ENCODE assay signal across 19 cellular contexts in genomic region chr1:11176081-11176706, GRCh38. TPM values are rescaled to one million over a fixed set of nuclear protein-coding genes. Genes with fewer than 3 reads are reported as not detected.
DNase-seq lines count a peak whose midpoint lies in the region; ATAC-seq and TF ChIP-seq lines count a peak whose summit lies in the region.
"Had no signal": no experiment of that assay in that cellular context is flagged by ENCODE, and none has a peak within 500 bp of the region (broad histone marks: within the 10 kb centered on the region; RNA-seq: fewer than 3 reads in every experiment).

No MANE protein-coding gene starts in this region.

- TF ChIP-seq CTCF in glutamatergic neuron (IDR thresholded peaks at IDR 0.05; ENCODE audit: partially characterized antibody, unreplicated experiment) (no peak), psoas muscle (IDR thresholded peaks at IDR 0.05) (no peak), prostate gland (IDR thresholded peaks at IDR 0.05) (no peak)

- no peaks in the 10 kb centered on the region for H3K9me3 Mint-ChIP-seq in glutamatergic neuron (ENCODE audit: unreplicated experiment)
- H3K9me3 Mint-ChIP-seq: CD4-positive, CD25-positive, alpha-beta regulatory T cell had no signal

- H3K9me3 ChIP-seq in T-helper 17 cell (ENCODE audit: control insufficient read depth, low read length, poor library complexity, severe bottlenecking) (no peaks in the 10 kb centered on the region), psoas muscle (no peaks in the 10 kb centered on the region), prostate gland (no peaks in the 10 kb centered on the region)

- H3K4me1 Mint-ChIP-seq in T-helper 17 cell (peaks cover 13% of the 10 kb centered on the region), glutamatergic neuron (ENCODE audit: low read depth, unreplicated experiment) (peaks cover 7% of the 10 kb centered on the region)

- DNase-seq in EH (ENCODE audit: low read depth) (peak; percentile 88), T-helper 17 cell (no peak), glutamatergic neuron (peak; percentile 37), psoas muscle (peak in 1 of 2 donors; percentile 59), prostate gland (ENCODE audit: low spot score) (no peak), DMS153 treated with DMSO at 0.1 percent for 48 hours (lab: John Stamatoyannopoulos, UW; ENCODE audit: unreplicated experiment) (no peak)
- no peak for DNase-seq in stimulated activated CD4-positive, alpha-beta T cell treated with anti-CD3 and anti-CD28 coated beads, Interleukin-2, amount 100 ng/mL, for 24 hours
- DNase-seq: activated CD4-positive, CD25-positive, alpha-beta regulatory T cell; activated CD8-positive, alpha-beta memory T cell treated with anti-CD3 and anti-CD28 coated beads, Interleukin-2, amount 50 U/mL, for 4 hours; CD4-positive, CD25-positive, alpha-beta regulatory T cell; foreskin melanocyte; HCEC 1CT; Karpas-422; NCI-H2081 treated with DMSO at 0.1 percent for 48 hours; stimulated activated CD4-positive, alpha-beta T cell treated with anti-CD3 and anti-CD28 coated beads, Interleukin-4, amount 100 ng/mL, for 4 hours; stimulated activated naive CD4-positive, alpha-beta T cell had no signal

- no peak overlapping the region for H3K4me3 ChIP-seq in psoas muscle
- no peak overlapping the region for H3K4me3 ChIP-seq in prostate gland

- H3K27ac Mint-ChIP-seq in T-helper 17 cell (peak overlapping the region; percentile 80), glutamatergic neuron (ENCODE audit: unreplicated experiment) (no peak overlapping the region)

- TF ChIP-seq POLR2A in prostate gland (IDR thresholded peaks at IDR 0.05): no peak

- H3K36me3 ChIP-seq in psoas muscle (ENCODE audit: insufficient read depth in 1 of 2, low read depth in 1 of 2) (no peaks in the 10 kb centered on the region), prostate gland (no peaks in the 10 kb centered on the region)

- intact Hi-C loops in psoas muscle (cut with DNase I) (loop anchor here in 1 of 2 donors (5.0 kb wide), 1 partner anchor 56 kb away; no protein-coding TSS in a partner anchor), prostate gland (cut with DNase I) (no loop called here)

- ATAC-seq in T-helper 17 cell (no peak), psoas muscle (peak; percentile 82 to 94 (median 86)), HG03521 (IDR thresholded peaks at IDR 0.05; ENCODE audit: unreplicated experiment) (no peak)

- no peaks in the 10 kb centered on the region for H3K27me3 Mint-ChIP-seq in T-helper 17 cell
- no peaks in the 10 kb centered on the region for H3K27me3 Mint-ChIP-seq in glutamatergic neuron (ENCODE audit: unreplicated experiment)
- H3K27me3 Mint-ChIP-seq: activated naive CD8-positive, alpha-beta T cell; CD4-positive, CD25-positive, alpha-beta regulatory T cell had no signal

- H3K27ac ChIP-seq in psoas muscle (peak overlapping the region; percentile 62), prostate gland (no peak overlapping the region)
- H3K27ac ChIP-seq: HL-60 had no signal

- 34 to 42% (median 39%) methylated on average over 11 of the region's 11 CpGs for WGBS in psoas muscle, 3 donors
- WGBS in prostate gland: 95% methylated on average over 11 of the region's 11 CpGs

- no peak overlapping the region for H3K4me3 Mint-ChIP-seq in T-helper 17 cell
- H3K4me3 Mint-ChIP-seq in glutamatergic neuron (ENCODE audit: unreplicated experiment): no peak overlapping the region
- H3K4me3 Mint-ChIP-seq: activated naive CD8-positive, alpha-beta T cell; CD4-positive, CD25-positive, alpha-beta regulatory T cell had no signal

- H3K36me3 Mint-ChIP-seq in T-helper 17 cell (ENCODE audit: low read depth) (peaks cover 6% of the 10 kb centered on the region), glutamatergic neuron (ENCODE audit: unreplicated experiment) (no peaks in the 10 kb centered on the region)

- peaks cover 37% of the 10 kb centered on the region for H3K4me1 ChIP-seq in psoas muscle
- peaks cover 7% of the 10 kb centered on the region for H3K4me1 ChIP-seq in prostate gland (replicated peaks)

- H3K27me3 ChIP-seq in psoas muscle (ENCODE audit: insufficient read depth in 3 of 3, low read length in 2 of 3) (no peaks in the 10 kb centered on the region), prostate gland (replicated peaks; ENCODE audit: insufficient read depth) (no peaks in the 10 kb centered on the region)

RNA-seq across cellular contexts. Expression of gene ANGPTL7, which starts 13.0 kb away (rescaled TPM):
- total RNA-seq in T-helper 17 cell (not detected), glutamatergic neuron (ENCODE audit: unreplicated experiment) (not detected), psoas muscle (1 to 10 TPM in 1 of 4 donors, under 1 TPM in 3; 0.10 to 1.4 (median 0.40) TPM), prostate gland (under 1 TPM in 1 of 2 donors, not detected in 1; 0.80 TPM)
- 1 to 10 TPM in 1 of 3 donors, under 1 TPM in 2; 0.83 to 1.6 (median 0.89) TPM for polyA plus RNA-seq in psoas muscle
- total RNA-seq: CD4-positive, CD25-positive, alpha-beta regulatory T cell had no signal
- polyA plus RNA-seq: CD4-positive, CD25-positive, alpha-beta regulatory T cell had no signal

Comparison
In these comparisons a context has a peak if more than half of its experiments do, and no peak if none do; other contexts are left out.
1. DNase-seq: peak in EH (single experiment) and glutamatergic neuron (single experiment); none in T-helper 17 cell (0 of 3), stimulated activated CD4-positive, alpha-beta T cell treated with anti-CD3 and anti-CD28 coated beads, Interleukin-2, amount 100 ng/mL, for 24 hours (0 of 2), prostate gland (single experiment) and DMS153 treated with DMSO at 0.1 percent for 48 hours (single experiment).
2. ATAC-seq: peak in psoas muscle (4 of 4); none in T-helper 17 cell (single experiment) and HG03521 (single experiment).